In genomic region chr6:166988674-166989201, GRCh38 we compare ENCODE assay signal across 2 cellular contexts.
TF ChIP-seq lines count a peak whose summit lies in the region.

No MANE protein-coding gene starts in this region.

TF ChIP-seq in HepG2, 621 proteins besides CTCF, POLR2A, EP300 and RAD21:
- TF ChIP-seq ZMAT3 (CRISPR knock-in tag; conservative IDR thresholded peaks at IDR 0.05) (no peak), CENPX (CRISPR knock-in tag; IDR thresholded peaks at IDR 0.05) (no peak), CREB3 (CRISPR knock-in tag; IDR thresholded peaks at IDR 0.05) (no peak), KAT8 (CRISPR knock-in tag; IDR thresholded peaks at IDR 0.05) (no peak), ZNF841 (CRISPR knock-in tag; IDR thresholded peaks at IDR 0.05; ENCODE audit: borderline replicate concordance) (no peak), ZNF674 (CRISPR knock-in tag; IDR thresholded peaks at IDR 0.05; ENCODE audit: low read depth) (no peak), ZNF891 (CRISPR knock-in tag; IDR thresholded peaks at IDR 0.05) (no peak), KDM2A (CRISPR knock-in tag; IDR thresholded peaks at IDR 0.05; ENCODE audit: borderline replicate concordance, low read depth) (no peak), SNAPC4 (CRISPR knock-in tag; IDR thresholded peaks at IDR 0.05) (no peak), ZFP41 (CRISPR knock-in tag; IDR thresholded peaks at IDR 0.05; ENCODE audit: borderline replicate concordance) (no peak), BCLAF1 (IDR thresholded peaks at IDR 0.05) (no peak), MATR3 (CRISPR knock-in tag; IDR thresholded peaks at IDR 0.05) (no peak), HINFP (CRISPR knock-in tag; IDR thresholded peaks at IDR 0.05; ENCODE audit: low read depth) (no peak), DNMT3B (CRISPR knock-in tag; conservative IDR thresholded peaks at IDR 0.05) (no peak)

TF ChIP-seq in WTC11, 78 proteins besides CTCF, POLR2A, EP300 and RAD21:
- no peak for TF ChIP-seq FOXJ3 (CRISPR knock-in tag; IDR thresholded peaks at IDR 0.05; ENCODE audit: borderline replicate concordance)
- 0 out of 2 replicates have a peak, but pooled peaks have one; percentile 61 for TF ChIP-seq ETV6 (CRISPR knock-in tag; IDR thresholded peaks at IDR 0.05)
- no peak for TF ChIP-seq NR1H2 (CRISPR knock-in tag; IDR thresholded peaks at IDR 0.05)
- peak; percentile 71 for TF ChIP-seq PRDM15 (CRISPR knock-in tag; IDR thresholded peaks at IDR 0.05)
- TF ChIP-seq ZNF317 (CRISPR knock-in tag; IDR thresholded peaks at IDR 0.05; ENCODE audit: borderline replicate concordance, low read depth), result no peak
- no peak for TF ChIP-seq NR3C1 (CRISPR knock-in tag; conservative IDR thresholded peaks at IDR 0.05; ENCODE audit: low read depth)
- no peak for TF ChIP-seq KAT7 (CRISPR knock-in tag; IDR thresholded peaks at IDR 0.05; ENCODE audit: borderline replicate concordance)
- peak; percentile 12; the same call in 1 of the 2 replicates for TF ChIP-seq ZBTB21 (CRISPR knock-in tag; IDR thresholded peaks at IDR 0.05; ENCODE audit: borderline replicate concordance)
- TF ChIP-seq FOXP1 (CRISPR knock-in tag; IDR thresholded peaks at IDR 0.05; ENCODE audit: borderline replicate concordance), result no peak
- no peak for TF ChIP-seq MAX (CRISPR knock-in tag; IDR thresholded peaks at IDR 0.05)
- no peak for TF ChIP-seq HMGXB4 (CRISPR knock-in tag; IDR thresholded peaks at IDR 0.05)
- TF ChIP-seq ZNF512 (CRISPR knock-in tag; IDR thresholded peaks at IDR 0.05; ENCODE audit: borderline replicate concordance), result no peak
- no peak for TF ChIP-seq MXD4 (CRISPR knock-in tag; IDR thresholded peaks at IDR 0.05; ENCODE audit: borderline replicate concordance)
- TF ChIP-seq TEAD4 (CRISPR knock-in tag; IDR thresholded peaks at IDR 0.05), result no peak
- no peak for TF ChIP-seq RELA (CRISPR knock-in tag; IDR thresholded peaks at IDR 0.05; ENCODE audit: borderline replicate concordance)
- TF ChIP-seq ZNF532 (CRISPR knock-in tag; IDR thresholded peaks at IDR 0.05; ENCODE audit: borderline replicate concordance), result no peak
